Comparison of ENCODE assay signal across 1 cellular context in genomic region chr6:23301546-23301945, GRCh38.
TF ChIP-seq lines count a peak whose summit lies in the region.

No MANE protein-coding gene starts in this region.

TF ChIP-seq in IMR-90, 13 proteins besides CTCF, POLR2A, EP300 and RAD21 (continued from another document):
- no peak for TF ChIP-seq RCOR1 (IDR thresholded peaks at IDR 0.05; ENCODE audit: insufficient replicate concordance, low read length)
